34 cellular contexts compared by ENCODE assay signal in the genomic region with DNA sequence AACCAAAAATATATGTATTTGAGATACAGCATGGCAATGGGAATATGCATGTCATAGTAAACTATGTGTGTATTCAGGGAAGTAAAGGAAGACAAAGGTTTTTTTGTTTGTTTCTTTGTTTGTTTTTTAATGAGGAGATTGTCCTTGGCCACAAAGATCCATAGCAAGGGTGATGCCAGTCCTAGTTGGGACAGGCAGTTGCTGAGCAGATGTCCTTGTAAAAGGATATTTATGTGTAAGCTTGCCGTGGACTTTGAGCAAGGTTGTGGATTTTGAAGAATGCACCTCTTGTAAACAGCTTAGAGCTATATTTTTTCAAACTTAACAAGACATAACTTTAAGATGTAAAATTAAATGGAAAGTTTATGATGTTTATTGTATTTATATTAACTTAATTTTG.
"Had no signal": no experiment of that assay in that cellular context is flagged by ENCODE, and none has a peak within 500 bp of the region (broad histone marks: within the 10 kb centered on the region; RNA-seq: fewer than 3 reads in every experiment).

No MANE protein-coding gene starts in this region.

- H3K4me2 ChIP-seq: KMS-11 had no signal

- H3K4me3 ChIP-seq: MG63 had no signal

- H3K27me3 ChIP-seq: MG63 had no signal

- DNase-seq: Karpas-422, Kasumi-1, MG63, MM.1S, MV-4-11, NCI-H1048, NCI-H1092, NCI-H1092 treated with DMSO at 0.1 percent for 48 hours, NCI-H1105, NCI-H1105 treated with DMSO at 0.1 percent for 48 hours, NCI-H1417, NCI-H1417 treated with DMSO at 0.1 percent for 48 hours, NCI-H1436, NCI-H1436 treated with DMSO at 0.1 percent for 48 hours, NCI-H146, NCI-H1694, NCI-H1694 treated with DMSO at 0.1 percent for 48 hours, NCI-H187, NCI-H187 treated with DMSO at 0.1 percent for 48 hours, NCI-H1930, NCI-H2029, NCI-H2029 treated with DMSO at 0.1 percent for 48 hours, NCI-H2081, NCI-H2081 treated with DMSO at 0.1 percent for 48 hours, NCI-H2107, NCI-H2171, NCI-H2171 treated with DMSO at 0.1 percent for 48 hours, NCI-H2227 treated with DMSO at 0.1 percent for 48 hours, NCI-H226, NCI-H345, NCI-H446, NCI-H446 treated with DMSO at 0.1 percent for 48 hours, NCI-H510A had no signal

- H3K9me3 ChIP-seq: MG63 had no signal

- H3K36me3 ChIP-seq: MG63 had no signal

- H3K9ac ChIP-seq: KMS-11 had no signal

- H3K27ac ChIP-seq: KMS-11 had no signal
